In the genomic region with DNA sequence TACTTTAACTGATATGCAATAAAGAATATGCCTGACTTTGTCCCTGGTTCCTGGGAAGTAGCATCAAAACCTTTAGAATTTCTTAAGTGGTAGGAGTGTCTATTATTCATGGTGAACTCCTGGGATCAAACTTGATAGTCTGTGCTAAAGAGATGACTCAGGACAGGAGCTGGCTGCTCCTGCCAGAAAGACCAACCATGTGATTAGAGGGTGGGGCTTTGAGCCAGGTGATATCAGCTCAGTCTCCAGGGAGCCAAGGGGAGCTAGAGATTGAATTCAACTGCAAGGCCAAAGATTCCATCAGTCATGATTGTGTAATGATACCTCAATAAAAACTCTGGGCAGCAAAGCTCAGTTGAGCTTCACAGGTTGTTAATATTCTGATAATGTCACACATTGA, we compare ENCODE assay signal across 1 cellular context.
A peak's percentile ranks its signal among the peaks of the same experiment; 100 is the strongest.
TF ChIP-seq lines count a peak whose summit lies in the region.

No MANE protein-coding gene starts in this region.

TF ChIP-seq in IMR-90, 13 proteins besides CTCF, POLR2A, EP300 and RAD21:
- TF ChIP-seq FOS (IDR thresholded peaks at IDR 0.05; ENCODE audit: low read depth, low read length) = no peak
- TF ChIP-seq RCOR1 (IDR thresholded peaks at IDR 0.05; ENCODE audit: insufficient replicate concordance, low read length) = no peak
- TF ChIP-seq CEBPB (IDR thresholded peaks at IDR 0.05; ENCODE audit: low read depth, low read length) = 0 out of 2 replicates have a peak, but pooled peaks have one; percentile 19
- no peak for TF ChIP-seq RFX5 (IDR thresholded peaks at IDR 0.05; ENCODE audit: low read depth, low read length)
- no peak for TF ChIP-seq MXI1 (IDR thresholded peaks at IDR 0.05; ENCODE audit: borderline replicate concordance, low read depth, low read length)
- TF ChIP-seq, protein P1, sequence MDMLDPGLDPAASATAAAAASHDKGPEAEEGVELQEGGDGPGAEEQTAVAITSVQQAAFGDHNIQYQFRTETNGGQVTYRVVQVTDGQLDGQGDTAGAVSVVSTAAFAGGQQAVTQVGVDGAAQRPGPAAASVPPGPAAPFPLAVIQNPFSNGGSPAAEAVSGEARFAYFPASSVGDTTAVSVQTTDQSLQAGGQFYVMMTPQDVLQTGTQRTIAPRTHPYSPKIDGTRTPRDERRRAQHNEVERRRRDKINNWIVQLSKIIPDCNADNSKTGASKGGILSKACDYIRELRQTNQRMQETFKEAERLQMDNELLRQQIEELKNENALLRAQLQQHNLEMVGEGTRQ (IDR thresholded peaks at IDR 0.05; ENCODE audit: low read depth, low read length) = no peak
